ENCODE assay signal across 8 cellular contexts in the genomic region with DNA sequence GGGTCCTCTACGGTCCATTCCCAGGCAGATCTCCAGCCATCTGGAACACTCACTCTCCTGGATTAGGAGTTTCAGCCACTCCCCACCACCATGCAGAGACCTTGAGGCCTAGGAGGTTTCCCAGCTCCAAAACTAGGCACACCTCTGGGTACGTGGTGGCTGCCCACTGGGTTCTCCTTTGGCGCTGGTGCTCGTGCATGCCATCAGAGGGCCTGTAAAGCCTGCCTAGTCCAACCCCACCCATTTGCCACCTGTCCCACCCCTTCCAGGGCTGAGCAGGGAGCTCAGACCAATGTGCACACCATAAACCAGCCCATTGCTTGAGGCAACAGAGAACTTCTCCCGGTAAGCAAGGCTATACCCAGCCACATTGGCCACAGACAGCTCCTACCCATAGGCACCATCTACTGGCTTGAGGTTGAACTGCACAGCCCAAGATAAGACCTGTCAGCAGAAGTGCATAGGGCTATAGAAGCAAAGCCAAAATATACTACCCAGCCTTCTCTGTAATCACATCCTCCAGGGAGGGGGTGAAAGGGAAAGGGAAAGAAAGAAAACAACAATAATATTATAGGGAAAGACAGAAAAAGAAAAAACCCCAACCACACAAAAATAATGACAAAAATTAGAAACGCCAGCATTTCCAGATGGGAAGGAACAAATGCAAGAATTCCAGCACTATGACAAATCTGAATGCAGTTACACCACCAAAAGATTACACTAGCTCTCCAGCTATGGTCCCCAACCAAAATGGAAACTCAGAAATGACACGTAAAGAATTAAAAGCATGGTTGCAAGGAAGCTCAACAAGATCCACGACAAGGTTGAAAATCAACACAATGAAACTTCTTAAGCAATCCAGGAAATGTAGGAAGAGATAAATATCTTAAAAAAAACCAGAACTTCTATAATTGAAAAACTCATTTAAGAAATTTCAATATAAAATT.
DNase-seq lines count a peak whose midpoint lies in the region; ATAC-seq, FAIRE-seq and TF ChIP-seq lines count a peak whose summit lies in the region.

No MANE protein-coding gene starts in this region.

- FAIRE-seq in HTR-8/SVneo (lab: Jason Lieb, UNC), result peak; percentile 98

- no peaks in the 10 kb centered on the region for H3K4me1 Mint-ChIP-seq in activated naive CD4-positive, alpha-beta T cell treated with anti-CD3 and anti-CD28 coated beads, Interleukin-2, amount 10 ng/mL, durations not matched to agents 7 days and 5 days
- H3K4me1 Mint-ChIP-seq in mesothelial cell of epicardium, result no peaks in the 10 kb centered on the region

- H3K36me3 Mint-ChIP-seq in activated naive CD4-positive, alpha-beta T cell treated with anti-CD3 and anti-CD28 coated beads, Interleukin-2, amount 10 ng/mL, durations not matched to agents 7 days and 5 days, result no peaks in the 10 kb centered on the region
- H3K36me3 Mint-ChIP-seq in mesothelial cell of epicardium, result no peaks in the 10 kb centered on the region

- H3K4me3 Mint-ChIP-seq in activated naive CD4-positive, alpha-beta T cell treated with anti-CD3 and anti-CD28 coated beads, Interleukin-2, amount 10 ng/mL, durations not matched to agents 7 days and 5 days, result no peak overlapping the region
- no peak overlapping the region for H3K4me3 Mint-ChIP-seq in mesothelial cell of epicardium

- no peaks in the 10 kb centered on the region for H3K9me3 Mint-ChIP-seq in activated naive CD4-positive, alpha-beta T cell treated with anti-CD3 and anti-CD28 coated beads, Interleukin-2, amount 10 ng/mL, durations not matched to agents 7 days and 5 days
- H3K9me3 Mint-ChIP-seq in mesothelial cell of epicardium, result peaks cover 6% of the 10 kb centered on the region

- peak; percentile 84 for ATAC-seq in GM21825 (IDR thresholded peaks at IDR 0.05; ENCODE audit: unreplicated experiment)

- H3K27me3 Mint-ChIP-seq in activated naive CD4-positive, alpha-beta T cell treated with anti-CD3 and anti-CD28 coated beads, Interleukin-2, amount 10 ng/mL, durations not matched to agents 7 days and 5 days, result no peaks in the 10 kb centered on the region
- H3K27me3 Mint-ChIP-seq in mesothelial cell of epicardium (ENCODE audit: low read depth), result peaks cover 53% of the 10 kb centered on the region

- DNase-seq in activated naive CD4-positive, alpha-beta T cell treated with anti-CD3 and anti-CD28 coated beads, Interleukin-2, amount 10 ng/mL, durations not matched to agents 7 days and 5 days, result peak; percentile 52
- DNase-seq in activated naive CD4-positive, alpha-beta T cell treated with anti-CD3 and anti-CD28 coated beads, Interleukin-2, amount 50 U/mL, for 16 hours, result no peak
- peak; percentile 53 for DNase-seq in HTR-8/SVneo (ENCODE audit: insufficient read length, low spot score)
- peak; percentile 49 for DNase-seq in RKO (ENCODE audit: low spot score)
- peak; percentile 66 for DNase-seq in dedifferentiated amniotic fluid mesenchymal stem cell (ENCODE audit: extremely low spot score)
- peak in 1 of 2 experiments; percentile 45 for DNase-seq in mesothelial cell of epicardium (ENCODE audit: low spot score in 2 of 2, unreplicated experiment in 2 of 2)
- no peak for DNase-seq in NCI-H1048 (lab: John Stamatoyannopoulos, UW)

- no peak overlapping the region for H3K27ac Mint-ChIP-seq in activated naive CD4-positive, alpha-beta T cell treated with anti-CD3 and anti-CD28 coated beads, Interleukin-2, amount 10 ng/mL, durations not matched to agents 7 days and 5 days
- no peak overlapping the region for H3K27ac Mint-ChIP-seq in mesothelial cell of epicardium

- peak; percentile 56 for TF ChIP-seq CTCF in mesothelial cell of epicardium (IDR thresholded peaks at IDR 0.05; ENCODE audit: unreplicated experiment)

- CTCF ChIA-PET in activated naive CD4-positive, alpha-beta T cell treated with anti-CD3 and anti-CD28 coated beads, Interleukin-2, amount 10 ng/mL, durations not matched to agents 7 days and 5 days (lab: Charles Lee), result interaction anchor here (0.6 to 1.6 kb wide), 4 partner anchors 9 to 496 kb away, joined by 3 to 8 read pairs (median 4); no protein-coding TSS in a partner anchor

Comparison
In these comparisons a context has a peak if more than half of its experiments do, and no peak if none do; other contexts are left out.
1. DNase-seq: peak in activated naive CD4-positive, alpha-beta T cell treated with anti-CD3 and anti-CD28 coated beads, Interleukin-2, amount 10 ng/mL, durations not matched to agents 7 days and 5 days (single experiment), HTR-8/SVneo (single experiment), RKO (single experiment) and dedifferentiated amniotic fluid mesenchymal stem cell (single experiment); none in activated naive CD4-positive, alpha-beta T cell treated with anti-CD3 and anti-CD28 coated beads, Interleukin-2, amount 50 U/mL, for 16 hours (single experiment) and NCI-H1048 (single experiment).